16 cellular contexts compared by ENCODE assay signal in the genomic region with DNA sequence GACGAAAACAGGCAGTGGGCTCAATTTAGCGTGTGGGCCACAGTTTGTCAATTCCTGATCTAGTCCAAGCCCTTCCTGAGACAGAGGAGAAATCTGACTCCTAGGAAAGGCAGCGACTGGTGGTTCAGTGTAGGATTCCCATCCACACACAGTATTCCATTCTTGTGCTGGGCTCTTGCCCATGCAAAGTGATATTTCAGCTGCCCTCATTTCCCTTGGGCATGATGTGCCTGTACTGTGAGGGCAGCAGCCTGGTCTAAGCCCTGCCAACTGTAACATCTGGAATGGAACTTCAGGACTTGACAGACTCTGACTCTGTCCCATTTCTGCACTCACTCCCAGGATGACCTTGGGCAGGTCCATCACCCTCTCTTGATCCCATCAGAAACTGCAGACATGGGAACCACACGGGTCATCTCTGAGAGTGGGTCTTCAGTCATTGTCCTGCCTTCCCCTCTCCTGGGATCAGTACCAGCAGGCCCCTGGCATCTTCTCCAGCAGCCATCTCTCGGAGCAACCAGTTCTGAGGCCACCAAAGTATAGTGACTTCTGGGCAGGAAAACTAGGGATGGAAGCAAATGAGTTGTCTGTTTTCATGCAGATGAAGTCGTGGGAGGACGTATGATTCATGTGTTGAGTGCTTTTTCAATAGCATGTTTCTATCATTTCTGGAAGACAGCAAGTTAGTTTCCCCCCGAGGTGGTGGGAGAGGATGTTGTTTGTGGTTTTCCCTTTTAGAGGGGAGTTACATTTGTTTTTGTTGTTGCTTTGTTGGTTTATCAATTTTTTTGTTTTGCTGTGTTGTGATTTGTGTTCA. TPM values are rescaled to one million over a fixed set of nuclear protein-coding genes. Genes with fewer than 3 reads are reported as not detected.
DNase-seq lines count a peak whose midpoint lies in the region; ATAC-seq and TF ChIP-seq lines count a peak whose summit lies in the region.
"Had no signal": no experiment of that assay in that cellular context is flagged by ENCODE, and none has a peak within 500 bp of the region (broad histone marks: within the 10 kb centered on the region; RNA-seq: fewer than 3 reads in every experiment).

No MANE protein-coding gene starts in this region.

- H3K36me3 ChIP-seq in psoas muscle (ENCODE audit: insufficient read depth in 1 of 2, low read depth in 1 of 2), result no peaks in the 10 kb centered on the region
- H3K36me3 ChIP-seq in lower lobe of right lung, result no peaks in the 10 kb centered on the region

- peak overlapping the region; percentile 91 for H3K27ac Mint-ChIP-seq in activated naive CD8-positive, alpha-beta T cell treated with anti-CD3 and anti-CD28 coated beads for 36 hours

- H3K36me3 Mint-ChIP-seq in activated naive CD8-positive, alpha-beta T cell treated with anti-CD3 and anti-CD28 coated beads for 36 hours, result peaks cover 3% of the 10 kb centered on the region
- H3K36me3 Mint-ChIP-seq: IgD-negative memory B cell had no signal

- TF ChIP-seq POLR2A in NB4 (IDR thresholded peaks at IDR 0.05; ENCODE audit: extremely low read depth, insufficient read length), result no peak

- no peak for DNase-seq in activated CD4-positive, CD25-positive, alpha-beta regulatory T cell treated with anti-CD3 and anti-CD28 coated beads, Interleukin-2, amount 50 U/mL, for 72 hours
- DNase-seq in NB4 (ENCODE audit: low read depth) (peak; percentile 36), psoas muscle (no peak), lower lobe of right lung (no peak), NOMO-1 (lab: John Stamatoyannopoulos, UW; ENCODE audit: unreplicated experiment in 2 of 2) (no peak)
- peak; percentile 21 for DNase-seq in activated naive CD8-positive, alpha-beta T cell treated with anti-CD3 and anti-CD28 coated beads for 36 hours
- DNase-seq: cortex of kidney, EL, glutamatergic neuron, NCI-H446 had no signal

- H3K27ac ChIP-seq in psoas muscle (peak overlapping the region; percentile 41), lower lobe of right lung (no peak overlapping the region)
- H3K27ac ChIP-seq: A549 had no signal

- H3K4me1 ChIP-seq in psoas muscle (peaks cover 11% of the 10 kb centered on the region), lower lobe of right lung (no peaks in the 10 kb centered on the region)
- H3K4me1 ChIP-seq: A549 had no signal

- no peak overlapping the region for H3K4me3 ChIP-seq in NB4 (ENCODE audit: low read depth, low read length)
- no peak overlapping the region for H3K4me3 ChIP-seq in psoas muscle
- H3K4me3 ChIP-seq in lower lobe of right lung, result no peak overlapping the region
- H3K4me3 ChIP-seq: A549, lung had no signal

- intact Hi-C loops in psoas muscle (cut with DNase I), result loop anchor here in 1 of 2 donors (5.0 kb wide), 1 partner anchor 434 kb away; no protein-coding TSS in a partner anchor
- intact Hi-C loops in lower lobe of right lung (cut with DNase I), result no loop called here

- H3K9me3 Mint-ChIP-seq in activated naive CD8-positive, alpha-beta T cell treated with anti-CD3 and anti-CD28 coated beads for 36 hours, result peaks cover 2% of the 10 kb centered on the region
- H3K9me3 Mint-ChIP-seq: IgD-negative memory B cell had no signal

- WGBS in psoas muscle, 3 donors, result 34 to 43% (median 34%) methylated on average over 8 of the region's 8 CpGs

- peak; percentile 63 to 64 for ATAC-seq in activated CD4-positive, CD25-positive, alpha-beta regulatory T cell treated with anti-CD3 and anti-CD28 coated beads, Interleukin-2, amount 50 U/mL, for 24 hours
- peak; percentile 84 to 93 (median 90) for ATAC-seq in psoas muscle
- ATAC-seq in HG03432 (IDR thresholded peaks at IDR 0.05; ENCODE audit: unreplicated experiment), result no peak
- no peak for ATAC-seq in lower lobe of right lung
- ATAC-seq: A549 had no signal

- no peak for TF ChIP-seq CTCF in NB4 (IDR thresholded peaks at IDR 0.05; ENCODE audit: low read depth, low read length)
- TF ChIP-seq CTCF in psoas muscle (IDR thresholded peaks at IDR 0.05), result no peak
- TF ChIP-seq CTCF in lower lobe of right lung (IDR thresholded peaks at IDR 0.05), result no peak

- H3K27me3 Mint-ChIP-seq in activated naive CD8-positive, alpha-beta T cell treated with anti-CD3 and anti-CD28 coated beads for 36 hours, result no peaks in the 10 kb centered on the region

- peaks cover 49% of the 10 kb centered on the region for H3K4me1 Mint-ChIP-seq in activated naive CD8-positive, alpha-beta T cell treated with anti-CD3 and anti-CD28 coated beads for 36 hours

- H3K9me3 ChIP-seq in psoas muscle (no peaks in the 10 kb centered on the region), lower lobe of right lung (no peaks in the 10 kb centered on the region)
- H3K9me3 ChIP-seq: A549 had no signal

- H3K27me3 ChIP-seq in psoas muscle (ENCODE audit: insufficient read depth in 3 of 3, low read length in 2 of 3) (no peaks in the 10 kb centered on the region), lower lobe of right lung (ENCODE audit: low read depth) (no peaks in the 10 kb centered on the region)

- peak overlapping the region; percentile 35 for H3K4me3 Mint-ChIP-seq in activated naive CD8-positive, alpha-beta T cell treated with anti-CD3 and anti-CD28 coated beads for 36 hours
- H3K4me3 Mint-ChIP-seq: IgD-negative memory B cell had no signal

RNA-seq across cellular contexts. Expression of gene BCL2L14, which starts 54.2 kb away (rescaled TPM):
- total RNA-seq in activated naive CD8-positive, alpha-beta T cell treated with anti-CD3 and anti-CD28 coated beads for 36 hours, result 1 to 10 TPM; 3.1 to 3.8 TPM
- total RNA-seq in psoas muscle, result not detected
- not detected for polyA plus RNA-seq in psoas muscle
- 2.6 TPM for total RNA-seq in lower lobe of right lung
- total RNA-seq: pulmonary artery endothelial cell had no signal
- polyA plus RNA-seq: IgD-negative memory B cell had no signal

Comparison
In these comparisons a context has a peak if more than half of its experiments do, and no peak if none do; other contexts are left out.
1. ATAC-seq: peak in activated CD4-positive, CD25-positive, alpha-beta regulatory T cell treated with anti-CD3 and anti-CD28 coated beads, Interleukin-2, amount 50 U/mL, for 24 hours (2 of 2) and psoas muscle (4 of 4); none in HG03432 (single experiment) and lower lobe of right lung (0 of 2).
2. DNase-seq: peak in NB4 (single experiment) and activated naive CD8-positive, alpha-beta T cell treated with anti-CD3 and anti-CD28 coated beads for 36 hours (single experiment); none in activated CD4-positive, CD25-positive, alpha-beta regulatory T cell treated with anti-CD3 and anti-CD28 coated beads, Interleukin-2, amount 50 U/mL, for 72 hours (single experiment), psoas muscle (0 of 2), lower lobe of right lung (single experiment) and NOMO-1 (0 of 2).